1 cellular context compared by ENCODE assay signal in genomic region chr2:204021290-204022081, GRCh38.
TF ChIP-seq lines count a peak whose summit lies in the region.

No MANE protein-coding gene starts in this region.

TF ChIP-seq in HEK293, 187 proteins besides CTCF, POLR2A, EP300 and RAD21 (continued from another document):
- TF ChIP-seq PRDM6 (tag by site-specific recombination; IDR thresholded peaks at IDR 0.05) = peak; percentile 72
- no peak for TF ChIP-seq ZNF658 (tag by site-specific recombination; IDR thresholded peaks at IDR 0.05)
- TF ChIP-seq SCRT1 (tag by site-specific recombination; IDR thresholded peaks at IDR 0.05; ENCODE audit: borderline replicate concordance) = peak; percentile 61; the same call in 1 of the 2 replicates
- TF ChIP-seq ZNF133 (tag by site-specific recombination; IDR thresholded peaks at IDR 0.05) = no peak
- no peak for TF ChIP-seq ZNF16 (tag by site-specific recombination; IDR thresholded peaks at IDR 0.05; ENCODE audit: low read depth)
- TF ChIP-seq ZNF473 (tag by site-specific recombination; IDR thresholded peaks at IDR 0.05) = no peak
- no peak for TF ChIP-seq EGR2 (tag by site-specific recombination; IDR thresholded peaks at IDR 0.05; ENCODE audit: low read depth)
- no peak for TF ChIP-seq ZNF580 (tag by site-specific recombination; IDR thresholded peaks at IDR 0.05)
- no peak for TF ChIP-seq ZNF404 (tag by site-specific recombination; IDR thresholded peaks at IDR 0.05)
- no peak for TF ChIP-seq ZNF670 (tag by site-specific recombination; IDR thresholded peaks at IDR 0.05; ENCODE audit: low read depth)
- no peak for TF ChIP-seq ZBTB49 (tag by site-specific recombination; IDR thresholded peaks at IDR 0.05; ENCODE audit: low read depth)
- no peak for TF ChIP-seq ZNF416 (tag by site-specific recombination; IDR thresholded peaks at IDR 0.05)
- TF ChIP-seq ZNF623 (tag by site-specific recombination; IDR thresholded peaks at IDR 0.05) = no peak
- TF ChIP-seq ZBTB20 (tag by site-specific recombination; IDR thresholded peaks at IDR 0.05) = no peak
- no peak for TF ChIP-seq ZBTB21 (tag by site-specific recombination; IDR thresholded peaks at IDR 0.05)
- no peak for TF ChIP-seq OSR2 (tag by site-specific recombination; IDR thresholded peaks at IDR 0.05)
- peak; percentile 68 for TF ChIP-seq FEZF1 (tag by site-specific recombination; IDR thresholded peaks at IDR 0.05)
- no peak for TF ChIP-seq ZNF112 (tag by site-specific recombination; IDR thresholded peaks at IDR 0.05)
- no peak for TF ChIP-seq ZNF600 (tag by site-specific recombination; IDR thresholded peaks at IDR 0.05)
- TF ChIP-seq ZNF626 (tag by site-specific recombination; IDR thresholded peaks at IDR 0.05) = no peak
- TF ChIP-seq REST (tag by site-specific recombination; IDR thresholded peaks at IDR 0.05) = peak; percentile 50; the same call in 1 of the 2 replicates
